Comparison of ENCODE assay signal across 17 cellular contexts in genomic region chr5:76620166-76620565, GRCh38. TPM values are rescaled to one million over a fixed set of nuclear protein-coding genes. Genes with fewer than 3 reads are reported as not detected.
"Had no signal": no experiment of that assay in that cellular context is flagged by ENCODE, and none has a peak within 500 bp of the region (broad histone marks: within the 10 kb centered on the region; RNA-seq: fewer than 3 reads in every experiment).

No MANE protein-coding gene starts in this region.

- H3K4me3 ChIP-seq: adrenal gland, left ventricle myocardium inferior had no signal

- H2AFZ ChIP-seq: parathyroid adenoma had no signal

- H3K27ac Mint-ChIP-seq: activated CD4-positive, alpha-beta memory T cell treated with anti-CD3 and anti-CD28 coated beads for 36 hours; activated CD8-positive, alpha-beta memory T cell treated with anti-CD3 and anti-CD28 coated beads, Interleukin-2, amount 10 ng/mL, durations not matched to agents 7 days and 5 days had no signal

- DNase-seq: activated CD4-positive, alpha-beta memory T cell treated with anti-CD3 and anti-CD28 coated beads for 36 hours; activated CD4-positive, alpha-beta T cell treated with anti-CD3 and anti-CD28 coated beads for 1 hour; activated CD8-positive, alpha-beta memory T cell treated with anti-CD3 and anti-CD28 coated beads, Interleukin-2, amount 10 ng/mL, durations not matched to agents 7 days and 5 days; activated effector memory CD4-positive, alpha-beta T cell treated with Interleukin-2 at 50 U/mL for 16 hours; activated naive CD4-positive, alpha-beta T cell treated with anti-CD3 and anti-CD28 coated beads, Interleukin-2, amount 50 U/mL, for 16 hours; activated T-cell treated with anti-CD3 and anti-CD28 coated beads, Interleukin-2, amount 50 U/mL, for 1 hour; adrenal gland; cortex of kidney; effector CD8-positive, alpha-beta T cell; foreskin keratinocyte; glutamatergic neuron; left ventricle myocardium inferior; stimulated activated CD4-positive, alpha-beta T cell treated with anti-CD3 and anti-CD28 coated beads, Interleukin-12 subunit alpha, Interleukin-12 subunit beta, amount 100 ng/mL, for 4 hours; stimulated activated CD4-positive, alpha-beta T cell treated with anti-CD3 and anti-CD28 coated beads, Interleukin-2, amount 100 ng/mL, for 24 hours; T-helper 9 cell had no signal

- H3K79me2 ChIP-seq: parathyroid adenoma had no signal

- H3K4me3 Mint-ChIP-seq: activated CD4-positive, alpha-beta memory T cell treated with anti-CD3 and anti-CD28 coated beads for 36 hours; activated CD8-positive, alpha-beta memory T cell treated with anti-CD3 and anti-CD28 coated beads, Interleukin-2, amount 10 ng/mL, durations not matched to agents 7 days and 5 days had no signal

- H3K27me3 Mint-ChIP-seq: activated CD4-positive, alpha-beta memory T cell treated with anti-CD3 and anti-CD28 coated beads for 36 hours; activated CD8-positive, alpha-beta memory T cell treated with anti-CD3 and anti-CD28 coated beads, Interleukin-2, amount 10 ng/mL, durations not matched to agents 7 days and 5 days had no signal

- H3K9ac ChIP-seq: parathyroid adenoma had no signal

- H3K36me3 ChIP-seq: adrenal gland, left ventricle myocardium inferior had no signal

- H3K27me3 ChIP-seq: adrenal gland, foreskin keratinocyte had no signal

- H3K9me3 Mint-ChIP-seq: activated CD4-positive, alpha-beta memory T cell treated with anti-CD3 and anti-CD28 coated beads for 36 hours had no signal

- H3K27ac ChIP-seq: adrenal gland, foreskin keratinocyte, left ventricle myocardium inferior, parathyroid adenoma had no signal

- H3K4me1 ChIP-seq: adrenal gland, left ventricle myocardium inferior, parathyroid adenoma had no signal

- H3K9me3 ChIP-seq: adrenal gland, left ventricle myocardium inferior had no signal

RNA-seq across cellular contexts. Expression of gene F2RL2, which starts 3.0 kb away (rescaled TPM):
- total RNA-seq: activated CD4-positive, alpha-beta memory T cell treated with anti-CD3 and anti-CD28 coated beads for 36 hours had no signal
- polyA plus RNA-seq: foreskin keratinocyte, neural cell had no signal
